8 cellular contexts compared by ENCODE assay signal in genomic region chr13:44573790-44574465, GRCh38. TPM values are rescaled to one million over a fixed set of nuclear protein-coding genes. Genes with fewer than 3 reads are reported as not detected.
DNase-seq lines count a peak whose midpoint lies in the region; ATAC-seq, FAIRE-seq and TF ChIP-seq lines count a peak whose summit lies in the region.

No MANE protein-coding gene starts in this region.

- DNase-seq in COR-L47 (lab: John Stamatoyannopoulos, UW) (peak; percentile 26), HCT116 (ENCODE audit: low read depth, low spot score) (no peak), astrocyte (ENCODE audit: low read depth) (peak; percentile 76), Right ventricle myocardium superior (no peak)
- no peak for DNase-seq in effector memory CD4-positive, alpha-beta T cell

- no peak overlapping the region for H3K4me2 ChIP-seq in HCT116 (ENCODE audit: low read length)
- H3K4me2 ChIP-seq in astrocyte (ENCODE audit: low read length), result peak overlapping the region; percentile 97

- H3K36me3 ChIP-seq in HCT116 (ENCODE audit: control insufficient read depth in 1 of 2, insufficient read depth in 2 of 2, low read length in 2 of 2) (peaks cover 0 to 7% of the 10 kb centered on the region in 2 experiments; a peak in 1 of 4 replicates), astrocyte (ENCODE audit: insufficient read depth, low read length) (no peaks in the 10 kb centered on the region)
- no peaks in the 10 kb centered on the region for H3K36me3 ChIP-seq in effector memory CD4-positive, alpha-beta T cell (ENCODE audit: control insufficient read depth, insufficient read depth, low read length)

- H3K9me2 ChIP-seq in HCT116 (ENCODE audit: insufficient read depth), result no peaks in the 10 kb centered on the region

- H3K9ac ChIP-seq in HCT116 (ENCODE audit: low read length) (no peak overlapping the region), astrocyte (ENCODE audit: low read length) (peak overlapping the region; percentile 91)

- RAD21 ChIA-PET in HCT116 (lab: Charles Lee; ENCODE audit: low non-redundant PET in 1 of 2, low total read pairs in 2 of 2, uncharacterized antibody in 2 of 2, unreplicated experiment in 2 of 2), result no interaction called here

- no TSS peak for BruUV-seq in HCT116 (replicated peaks; lab: Mats Ljungman, UMichigan)

- POLR2A ChIA-PET in HCT116 (lab: Charles Lee), result interaction anchor here (0.6 kb wide), 1 partner anchor 382 kb away, joined by 4 read pairs; no protein-coding TSS in a partner anchor

- H3K4me1 Mint-ChIP-seq in astrocyte (ENCODE audit: low read depth, unreplicated experiment), result peaks cover 37% of the 10 kb centered on the region

- H2AFZ ChIP-seq in HCT116 (ENCODE audit: low read depth, low read length, poor library complexity, severe bottlenecking), result no peak overlapping the region
- H2AFZ ChIP-seq in astrocyte (ENCODE audit: low read depth, low read length), result no peak overlapping the region

- H3K36me3 Mint-ChIP-seq in astrocyte (ENCODE audit: low read depth, unreplicated experiment), result peaks cover 5% of the 10 kb centered on the region

- CTCF ChIA-PET in HCT116 (lab: Charles Lee), result interaction anchor here (1.1 kb wide), 2 partner anchors 14 to 23 kb away, joined by 3 read pairs; no protein-coding TSS in a partner anchor

- peak overlapping the region; percentile 92 for H3K4me3 Mint-ChIP-seq in astrocyte (ENCODE audit: unreplicated experiment)

- H3K9me3 ChIP-seq in HCT116 (ENCODE audit: control insufficient read depth in 1 of 2, insufficient read depth in 1 of 2, low read depth in 1 of 2, low read length in 2 of 2), result no peaks in the 10 kb centered on the region
- H3K9me3 ChIP-seq in astrocyte (ENCODE audit: insufficient read depth, low read depth, low read length), result no peaks in the 10 kb centered on the region
- H3K9me3 ChIP-seq in effector memory CD4-positive, alpha-beta T cell (ENCODE audit: control insufficient read depth, low read length), result no peaks in the 10 kb centered on the region

- H3K4me1 ChIP-seq in HCT116 (ENCODE audit: control insufficient read depth in 1 of 2, insufficient read depth in 2 of 2, low read length in 2 of 2), result peaks cover 3 to 15% of the 10 kb centered on the region in 2 experiments; a peak in 3 of 4 replicates
- peaks cover 44% of the 10 kb centered on the region for H3K4me1 ChIP-seq in astrocyte (ENCODE audit: insufficient read depth, low read length)
- peaks cover 18% of the 10 kb centered on the region for H3K4me1 ChIP-seq in effector memory CD4-positive, alpha-beta T cell (ENCODE audit: control insufficient read depth, insufficient read depth, low read length, poor library complexity, severe bottlenecking)

- H4K20me1 ChIP-seq in HCT116 (ENCODE audit: insufficient read depth) (no peaks in the 10 kb centered on the region), astrocyte (ENCODE audit: insufficient read depth, low read length) (peaks cover 56% of the 10 kb centered on the region)

- no peak for ATAC-seq in HCT116
- ATAC-seq in HG02571 (IDR thresholded peaks at IDR 0.05; ENCODE audit: unreplicated experiment), result no peak
- ATAC-seq in GM21528 (IDR thresholded peaks at IDR 0.05; ENCODE audit: low FRiP score, unreplicated experiment), result no peak
- no peak for ATAC-seq in Right ventricle myocardium superior (ENCODE audit: poor library complexity)

- no peaks in the 10 kb centered on the region for H3K27me3 Mint-ChIP-seq in astrocyte (ENCODE audit: low read depth, unreplicated experiment)

- peaks cover 15% of the 10 kb centered on the region for H3K79me2 ChIP-seq in HCT116 (ENCODE audit: insufficient read depth, low read length)
- peaks cover 79% of the 10 kb centered on the region for H3K79me2 ChIP-seq in astrocyte (ENCODE audit: insufficient read depth, low read length)

- no peaks in the 10 kb centered on the region for H3K27me3 ChIP-seq in HCT116 (ENCODE audit: insufficient read depth, low read length)
- H3K27me3 ChIP-seq in astrocyte (ENCODE audit: insufficient read depth, low read length), result no peaks in the 10 kb centered on the region
- no peaks in the 10 kb centered on the region for H3K27me3 ChIP-seq in layer of hippocampus (ENCODE audit: control insufficient read depth, insufficient read depth, low read length)
- H3K27me3 ChIP-seq in effector memory CD4-positive, alpha-beta T cell (replicated peaks; ENCODE audit: control insufficient read depth, insufficient read depth, low read length, poor library complexity, severe bottlenecking), result no peaks in the 10 kb centered on the region

- FAIRE-seq in astrocyte (lab: Jason Lieb, UNC), result no peak

- TF ChIP-seq CTCF in HCT116 (IDR thresholded peaks at IDR 0.05 in 2 of 3, conservative IDR thresholded peaks at IDR 0.05 in 1 of 3; ENCODE audit: borderline replicate concordance in 1 of 3, insufficient read depth in 1 of 3, low read depth in 2 of 3, low read length in 2 of 3), result peak in 2 of 3 experiments; percentile 26 to 33; a peak in 2 of 6 replicates
- TF ChIP-seq CTCF in astrocyte (IDR thresholded peaks at IDR 0.05; ENCODE audit: insufficient read depth, low read depth, low read length), result peak; percentile 59

- H3K4me3 ChIP-seq in HCT116 (replicated peaks in 1 of 2; ENCODE audit: low read depth in 1 of 2, low read length in 2 of 2) (no peak overlapping the region), astrocyte (ENCODE audit: insufficient read depth, low read depth, low read length) (peak overlapping the region; percentile 84)
- H3K4me3 ChIP-seq in effector memory CD4-positive, alpha-beta T cell (ENCODE audit: insufficient read depth, low read depth, low read length, poor library complexity, severe bottlenecking), result no peak overlapping the region

- no peak for TF ChIP-seq POLR2A in HCT116 (IDR thresholded peaks at IDR 0.05; ENCODE audit: borderline replicate concordance, extremely low read depth, insufficient read depth, insufficient read length)

- H3K27ac ChIP-seq in HCT116 (ENCODE audit: low read depth, low read length) (no peak overlapping the region), astrocyte (ENCODE audit: low read depth, low read length) (peak overlapping the region; percentile 34), layer of hippocampus (ENCODE audit: low read depth, low read length) (peak overlapping the region; percentile 9)
- no peak overlapping the region for H3K27ac ChIP-seq in effector memory CD4-positive, alpha-beta T cell (ENCODE audit: insufficient read depth, low read length, poor library complexity, severe bottlenecking)

- no peak overlapping the region for H3K27ac Mint-ChIP-seq in astrocyte (ENCODE audit: unreplicated experiment)

- intact Hi-C loops in HCT116 (cut with micrococcal nuclease), result no loop called here
- intact Hi-C loops in Right ventricle myocardium superior (cut with DNase I), result no loop called here

- no peaks in the 10 kb centered on the region for H3K9me3 Mint-ChIP-seq in astrocyte (ENCODE audit: unreplicated experiment)

- TF ChIP-seq RAD21 in HCT116 (IDR thresholded peaks at IDR 0.05; ENCODE audit: low read depth), result no peak

TF ChIP-seq in HCT116, 20 proteins besides CTCF, POLR2A, EP300 and RAD21:
- no peak for TF ChIP-seq EZH2phosphoT487 (IDR thresholded peaks at IDR 0.05; ENCODE audit: borderline replicate concordance)

RNA-seq across cellular contexts. Expression of gene TSC22D1, which starts 2.2 kb away (rescaled TPM):
- total RNA-seq in HCT116 (2021; ENCODE audit: unreplicated experiment) (268 TPM), astrocyte (96.2 and 105 TPM in 2 replicates), Right ventricle myocardium superior (223 TPM)
- 127 and 183 TPM in 2 replicates for polyA plus RNA-seq in HCT116 (2012)

Comparison
In these comparisons a context has a peak if more than half of its experiments do, and no peak if none do; other contexts are left out.
1. DNase-seq: peak in COR-L47 (single experiment) and astrocyte (single experiment); none in HCT116 (single experiment), effector memory CD4-positive, alpha-beta T cell (0 of 3) and Right ventricle myocardium superior (single experiment).
2. H3K27ac ChIP-seq: peak in astrocyte (single experiment) and layer of hippocampus (single experiment); none in HCT116 (single experiment) and effector memory CD4-positive, alpha-beta T cell (single experiment).